9 cellular contexts compared by ENCODE assay signal in genomic region chr5:55231029-55231475, GRCh38. TPM values are rescaled to one million over a fixed set of nuclear protein-coding genes. Genes with fewer than 3 reads are reported as not detected.
DNase-seq lines count a peak whose midpoint lies in the region; ATAC-seq and TF ChIP-seq lines count a peak whose summit lies in the region.
"Had no signal": no experiment of that assay in that cellular context is flagged by ENCODE, and none has a peak within 500 bp of the region (broad histone marks: within the 10 kb centered on the region; RNA-seq: fewer than 3 reads in every experiment).

No MANE protein-coding gene starts in this region.

- H3K4me1 ChIP-seq in Caco-2: peaks cover 7% of the 10 kb centered on the region
- H3K4me1 ChIP-seq in OCI-LY1 (ENCODE audit: insufficient read depth, low read length, severe bottlenecking): peaks cover 41% of the 10 kb centered on the region
- peaks cover 48% of the 10 kb centered on the region for H3K4me1 ChIP-seq in effector memory CD4-positive, alpha-beta T cell (ENCODE audit: control insufficient read depth, insufficient read depth, low read length, poor library complexity, severe bottlenecking)
- peaks cover 21% of the 10 kb centered on the region for H3K4me1 ChIP-seq in osteoblast (ENCODE audit: insufficient read depth, low read length)
- H3K4me1 ChIP-seq in testis: peaks cover 30% of the 10 kb centered on the region

- BruUV-seq in Caco-2 (replicated peaks; lab: Mats Ljungman, UMichigan): no TSS peak

- no peaks in the 10 kb centered on the region for H3K9me2 ChIP-seq in OCI-LY1 (ENCODE audit: low read depth, low read length)

- intact Hi-C loops in Caco-2 (cut with micrococcal nuclease; ENCODE audit: unreplicated experiment): loop anchor here (5.0 kb wide), 1 partner anchor 41 kb away; no protein-coding TSS in a partner anchor
- intact Hi-C loops in testis (cut with DNase I; ENCODE audit: low total_unique reads): no loop called here

- no peak overlapping the region for H3K27ac Mint-ChIP-seq in Caco-2 (ENCODE audit: unreplicated experiment)

- peaks cover 4% of the 10 kb centered on the region for H3K27me3 ChIP-seq in Caco-2 (replicated peaks; ENCODE audit: control insufficient read depth, insufficient read depth, low read length)
- H3K27me3 ChIP-seq in OCI-LY1 (ENCODE audit: insufficient read depth, low read length): 0 out of 2 replicates have a peak, but pooled peaks cover 6% of the 10 kb centered on the region
- H3K27me3 ChIP-seq in effector memory CD4-positive, alpha-beta T cell (replicated peaks; ENCODE audit: control insufficient read depth, insufficient read depth, low read length, poor library complexity, severe bottlenecking): peaks cover 73% of the 10 kb centered on the region
- H3K27me3 ChIP-seq in osteoblast (ENCODE audit: insufficient read depth, low read length): peaks cover 60% of the 10 kb centered on the region
- H3K27me3 ChIP-seq in testis: no peaks in the 10 kb centered on the region

- CTCF ChIA-PET in Caco-2 (lab: Charles Lee): interaction anchor here (0.7 to 1.0 kb wide), 2 partner anchors 71 to 76 kb away, joined by 3 to 4 read pairs; partner anchors contain the start of gene GPX8

- TF ChIP-seq POLR2A in testis (IDR thresholded peaks at IDR 0.05): no peak

- POLR2A ChIA-PET in Caco-2 (lab: Charles Lee): interaction anchor here (0.6 kb wide), 1 partner anchor 45 kb away, joined by 4 read pairs; no protein-coding TSS in a partner anchor

- no peak overlapping the region for H3K27ac ChIP-seq in OCI-LY1 (ENCODE audit: low read depth, low read length, poor library complexity, severe bottlenecking)
- H3K27ac ChIP-seq in effector memory CD4-positive, alpha-beta T cell (ENCODE audit: insufficient read depth, low read length, poor library complexity, severe bottlenecking): no peak overlapping the region
- H3K27ac ChIP-seq in osteoblast (ENCODE audit: low read depth, low read length): no peak overlapping the region
- H3K27ac ChIP-seq in testis: no peak overlapping the region

- no peak overlapping the region for H3K9ac ChIP-seq in OCI-LY1 (ENCODE audit: low read length)

- DNase-seq in Caco-2 (no peak), osteoblast (ENCODE audit: insufficient read length, low spot score, missing footprints) (peak; percentile 85), cerebellum (ENCODE audit: low spot score) (no peak), testis (no peak)
- DNase-seq in effector memory CD4-positive, alpha-beta T cell: no peak
- DNase-seq: stimulated activated CD4-positive, alpha-beta T cell treated with anti-CD3 and anti-CD28 coated beads, Interleukin-4, amount 100 ng/mL, for 4 hours had no signal

- H3K36me3 ChIP-seq in Caco-2 (ENCODE audit: control insufficient read depth, insufficient read depth, low read length) (no peaks in the 10 kb centered on the region), OCI-LY1 (ENCODE audit: insufficient read depth, low read length) (no peaks in the 10 kb centered on the region), osteoblast (ENCODE audit: insufficient read depth, low read length) (no peaks in the 10 kb centered on the region), testis (ENCODE audit: low read depth, missing control alignments) (no peaks in the 10 kb centered on the region)
- no peaks in the 10 kb centered on the region for H3K36me3 ChIP-seq in effector memory CD4-positive, alpha-beta T cell (ENCODE audit: control insufficient read depth, insufficient read depth, low read length)

- H3K36me3 Mint-ChIP-seq in Caco-2 (ENCODE audit: insufficient read depth, unreplicated experiment): peaks cover 7% of the 10 kb centered on the region

- H3K4me1 Mint-ChIP-seq in Caco-2 (ENCODE audit: low read depth, unreplicated experiment): peaks cover 10% of the 10 kb centered on the region

- ATAC-seq in HG03520 (IDR thresholded peaks at IDR 0.05; ENCODE audit: unreplicated experiment) (no peak), HG02588 (IDR thresholded peaks at IDR 0.05; ENCODE audit: unreplicated experiment) (no peak)

- TF ChIP-seq CTCF in Caco-2 (IDR thresholded peaks at IDR 0.05; ENCODE audit: insufficient read depth in 1 of 2, low read depth in 1 of 2, low read length in 1 of 2, severe bottlenecking in 1 of 2, unreplicated experiment in 1 of 2) (peak in 1 of 2 experiments; percentile 19), OCI-LY1 (IDR thresholded peaks at IDR 0.05; ENCODE audit: low read length) (no peak), osteoblast (IDR thresholded peaks at IDR 0.05; ENCODE audit: extremely low read depth, low read depth, low read length) (no peak), testis (IDR thresholded peaks at IDR 0.05) (no peak)

- H3K79me2 ChIP-seq in OCI-LY1 (ENCODE audit: insufficient read depth, low read length): no peaks in the 10 kb centered on the region
- H3K79me2 ChIP-seq in osteoblast (ENCODE audit: insufficient read depth, low read length): no peaks in the 10 kb centered on the region

- H4K20me1 ChIP-seq in OCI-LY1 (ENCODE audit: insufficient read depth, low read length): no peaks in the 10 kb centered on the region
- no peaks in the 10 kb centered on the region for H4K20me1 ChIP-seq in osteoblast (ENCODE audit: insufficient read depth, low read length)

- H3F3A ChIP-seq in OCI-LY1 (ENCODE audit: insufficient read depth, low read length): no peaks in the 10 kb centered on the region

- H3K9me3 Mint-ChIP-seq in Caco-2 (ENCODE audit: unreplicated experiment): no peaks in the 10 kb centered on the region

- no peaks in the 10 kb centered on the region for H3K27me3 Mint-ChIP-seq in Caco-2 (ENCODE audit: insufficient read depth, unreplicated experiment)

- H3K9me3 ChIP-seq in Caco-2 (no peaks in the 10 kb centered on the region), OCI-LY1 (ENCODE audit: low read length) (no peaks in the 10 kb centered on the region), osteoblast (ENCODE audit: low read depth, low read length) (no peaks in the 10 kb centered on the region), testis (no peaks in the 10 kb centered on the region)
- H3K9me3 ChIP-seq in effector memory CD4-positive, alpha-beta T cell (ENCODE audit: control insufficient read depth, low read length): no peaks in the 10 kb centered on the region

- WGBS in testis, 2 donors: 4 to 17% methylated on average over 8 to 12 of the region's 12 CpGs

- H3K4me3 Mint-ChIP-seq in Caco-2 (ENCODE audit: unreplicated experiment): peak overlapping the region; percentile 90

- H3K4me2 ChIP-seq in OCI-LY1 (ENCODE audit: low read length) (peak overlapping the region; percentile 79; the same call in 1 of the 2 replicates), osteoblast (ENCODE audit: insufficient read depth, low read length) (peak overlapping the region; percentile 91)

- H2AFZ ChIP-seq in OCI-LY1 (ENCODE audit: low read length) (no peak overlapping the region), osteoblast (ENCODE audit: low read length) (no peak overlapping the region)

- H3K4me3 ChIP-seq in Caco-2 (ENCODE audit: low read depth, low read length) (peak overlapping the region; percentile 57), OCI-LY1 (ENCODE audit: low read depth, low read length, poor library complexity, severe bottlenecking) (peak overlapping the region; percentile 65), osteoblast (ENCODE audit: insufficient read depth, low read length) (peak overlapping the region; percentile 78), testis (no peak overlapping the region)
- H3K4me3 ChIP-seq in effector memory CD4-positive, alpha-beta T cell (ENCODE audit: insufficient read depth, low read depth, low read length, poor library complexity, severe bottlenecking): peak overlapping the region; percentile 63

RNA-seq across cellular contexts. Expression of gene CCNO, which starts 2.4 kb away (rescaled TPM):
- total RNA-seq in Caco-2 (2022) (3.1 and 3.9 TPM in 2 replicates), osteoblast (1.4 and 2.1 TPM in 2 replicates), cerebellum (not detected), testis (10 to 100 TPM; 13.8 to 14.4 TPM)
- 19.9 TPM for polyA plus RNA-seq in testis (ENCODE audit: insufficient read depth, low read depth, low replicate concordance)

RNA-seq across cellular contexts. Expression of gene MCIDAS, which starts 3.9 kb away (rescaled TPM):
- total RNA-seq in Caco-2 (2022): 1.9 and 2.0 TPM in 2 replicates
- total RNA-seq in osteoblast: under 0.01 and 0.29 TPM in 2 replicates
- not detected for total RNA-seq in cerebellum
- total RNA-seq in testis: under 1 TPM; 0.39 to 0.68 TPM
- polyA plus RNA-seq in testis (ENCODE audit: insufficient read depth, low read depth, low replicate concordance): 0.42 TPM

RNA-seq across cellular contexts. Expression of gene CDC20B, which starts 58.1 kb away (rescaled TPM):
- total RNA-seq in Caco-2 (2022) (not detected in 2 replicates), osteoblast (not detected in 2 replicates), cerebellum (0.18 TPM), testis (10 to 100 TPM in 1 of 2 donors, 1 to 10 TPM in 1; 4.8 to 15.6 TPM)
- 2.8 TPM for polyA plus RNA-seq in testis (ENCODE audit: insufficient read depth, low read depth, low replicate concordance)

Comparison
In these comparisons a context has a peak if more than half of its experiments do, and no peak if none do; other contexts are left out.
1. H3K4me3 ChIP-seq: peak in Caco-2 (single experiment), OCI-LY1 (single experiment), effector memory CD4-positive, alpha-beta T cell (single experiment) and osteoblast (single experiment); none in testis (0 of 2).